ENCODE assay signal across 8 cellular contexts in the genomic region with DNA sequence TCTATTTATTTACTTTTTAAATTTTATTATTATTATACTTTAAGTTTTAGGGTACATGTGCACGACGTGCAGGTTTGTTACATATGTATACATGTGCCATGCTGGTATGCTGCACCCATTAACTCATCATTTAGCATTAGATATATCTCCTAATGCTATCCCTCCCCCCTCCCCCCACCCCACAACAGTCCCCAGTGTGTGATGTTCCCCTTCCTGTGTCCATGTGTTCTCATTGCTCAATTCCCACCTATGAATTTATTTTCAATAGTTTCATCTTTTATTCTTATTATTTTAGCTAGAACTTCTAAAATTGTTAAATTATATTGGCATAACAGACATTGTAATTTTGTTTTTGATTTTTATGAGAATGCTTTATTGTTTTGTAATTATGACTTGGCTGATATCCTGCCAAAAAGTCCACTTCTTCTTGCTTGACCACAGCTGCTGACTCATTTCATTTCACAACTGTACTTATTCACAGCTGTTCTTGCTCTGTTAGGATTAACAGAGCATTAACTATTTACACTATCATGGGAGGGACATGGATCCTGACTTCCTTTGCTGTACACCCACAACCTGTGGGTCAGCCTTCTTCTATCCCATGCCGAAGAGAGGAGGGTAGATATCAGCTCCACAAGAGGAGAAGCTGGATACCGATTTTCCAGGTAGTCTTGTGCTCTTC. TPM values are rescaled to one million over a fixed set of nuclear protein-coding genes. Genes with fewer than 3 reads are reported as not detected.
DNase-seq lines count a peak whose midpoint lies in the region; ATAC-seq, FAIRE-seq and TF ChIP-seq lines count a peak whose summit lies in the region.
"Not testable (repeated sequence)": the region's sequence is repeated elsewhere in the genome, so short reads cannot be mapped to it uniquely, and the experiment has no call there.

No MANE protein-coding gene starts in this region.

- peak overlapping the region; percentile 51 for H3K4me3 Mint-ChIP-seq in activated T-helper 2 cell treated with anti-CD3 and anti-CD28 coated beads, Interferon-gamma antibody, Interleukin-2, Interleukin-4, amounts not matched to agents 10 μg/mL and 5 μg/mL and 100 μg/mL, durations not matched to agents 14 hours and 24 hours and 36 hours (ENCODE audit: low read depth)

- peak overlapping the region; percentile 67 for H3K4me2 ChIP-seq in PC-3 (ENCODE audit: low read length)

- not testable (repeated sequence) for H3K36me3 ChIP-seq in PC-3 (ENCODE audit: low read depth, low read length); muscle layer of duodenum (ENCODE audit: control insufficient read depth in 1 of 2, insufficient read depth in 2 of 2, low read length in 2 of 2); upper lobe of right lung

- H3K27me3 ChIP-seq in PC-3 (ENCODE audit: low read length); muscle layer of duodenum (ENCODE audit: low read depth, low read length); upper lobe of right lung: not testable (repeated sequence)

- not testable (repeated sequence) for DNase-seq in GM12892 (ENCODE audit: insufficient read length); activated T-helper 2 cell treated with anti-CD3 and anti-CD28 coated beads, Interferon-gamma antibody, Interleukin-2, Interleukin-4, amounts not matched to agents 10 μg/mL and 5 μg/mL and 100 μg/mL, durations not matched to agents 14 hours and 24 hours and 36 hours (ENCODE audit: low spot score); upper lobe of right lung
- peak; percentile 100 for DNase-seq in PC-3
- peak; percentile 96 for DNase-seq in fibroblast of pulmonary artery (ENCODE audit: low read depth)

- peaks cover 35% of the 10 kb centered on the region for H3K79me2 ChIP-seq in PC-3 (ENCODE audit: low read length)

- peak overlapping the region; percentile 38 for H3K4me3 ChIP-seq in PC-3 (ENCODE audit: low read length)
- H3K4me3 ChIP-seq in fibroblast of pulmonary artery (replicated peaks; ENCODE audit: low read depth, low read length) = peak overlapping the region; percentile 50
- peak overlapping the region in 1 of 2 donors; percentile 16 for H3K4me3 ChIP-seq in muscle layer of duodenum (ENCODE audit: low read depth in 1 of 2, low read length in 2 of 2)
- H3K4me3 ChIP-seq in upper lobe of right lung = peak overlapping the region; percentile 27

- H3K27ac Mint-ChIP-seq in activated T-helper 2 cell treated with anti-CD3 and anti-CD28 coated beads, Interferon-gamma antibody, Interleukin-2, Interleukin-4, amounts not matched to agents 10 μg/mL and 5 μg/mL and 100 μg/mL, durations not matched to agents 14 hours and 24 hours and 36 hours = peak overlapping the region; percentile 81

- TF ChIP-seq POLR2A in GM12892 (IDR thresholded peaks at IDR 0.05; ENCODE audit: low read depth, low read length) = not testable (repeated sequence)

- POLR2A ChIA-PET in PC-3 (lab: Charles Lee; ENCODE audit: unreplicated experiment) = interaction anchor here (0.6 to 1.2 kb wide), 5 partner anchors 12 to 342 kb away, joined by 4 to 11 read pairs (median 7); a partner anchor contains a TSS

- peak; percentile 91 for FAIRE-seq in GM12892 (lab: Jason Lieb, UNC)

- not testable (repeated sequence) for H4K20me1 ChIP-seq in PC-3 (ENCODE audit: low read length)

- H3K4me1 ChIP-seq in PC-3 (ENCODE audit: insufficient read depth, low read length) (peaks cover 59% of the 10 kb centered on the region), upper lobe of right lung (peaks cover 18% of the 10 kb centered on the region)
- not testable (repeated sequence) for H3K4me1 ChIP-seq in muscle layer of duodenum (ENCODE audit: control insufficient read depth in 1 of 2, insufficient read depth in 2 of 2, low read length in 2 of 2)

- intact Hi-C loops in PC-3 (cut with micrococcal nuclease) = loop anchor here (1.0 to 10.0 kb wide), 8 partner anchors 12 to 1426 kb away; no protein-coding TSS in a partner anchor
- intact Hi-C loops in activated T-helper 2 cell treated with anti-CD3 and anti-CD28 coated beads, Interferon-gamma antibody, Interleukin-2, Interleukin-4, amounts not matched to agents 10 μg/mL and 5 μg/mL and 100 μg/mL, durations not matched to agents 14 hours and 24 hours and 36 hours (cut with micrococcal nuclease) = loop anchor here (1.0 to 10.0 kb wide), 5 partner anchors 18 to 488 kb away; no protein-coding TSS in a partner anchor
- intact Hi-C loops in upper lobe of right lung (cut with DNase I) = not testable (repeated sequence)

- not testable (repeated sequence) for H3K9me3 Mint-ChIP-seq in activated T-helper 2 cell treated with anti-CD3 and anti-CD28 coated beads, Interferon-gamma antibody, Interleukin-2, Interleukin-4, amounts not matched to agents 10 μg/mL and 5 μg/mL and 100 μg/mL, durations not matched to agents 14 hours and 24 hours and 36 hours

- H3K27ac ChIP-seq in PC-3 (ENCODE audit: low read length) (peak overlapping the region; percentile 62), muscle layer of duodenum (ENCODE audit: low read length) (peak overlapping the region; percentile 65), upper lobe of right lung (peak overlapping the region; percentile 63)

- CTCF ChIA-PET in PC-3 (lab: Charles Lee) = interaction anchor here (0.6 to 3.4 kb wide), 11 partner anchors 12 to 502 kb away, joined by 3 to 68 read pairs (median 3); a partner anchor contains a TSS

- not testable (repeated sequence) for H3K9me2 ChIP-seq in PC-3 (replicated peaks; ENCODE audit: low read length)

- peaks cover 23% of the 10 kb centered on the region for H3F3A ChIP-seq in PC-3 (ENCODE audit: low read length, unreplicated experiment)

- H3K9ac ChIP-seq in PC-3 (ENCODE audit: low read length) = peak overlapping the region; percentile 4

- peak; percentile 87 for ATAC-seq in GM21737 (IDR thresholded peaks at IDR 0.05; ENCODE audit: unreplicated experiment)
- ATAC-seq in HG03442 (IDR thresholded peaks at IDR 0.05; ENCODE audit: unreplicated experiment) = peak; percentile 89
- peak; percentile 91 for ATAC-seq in PC-3
- ATAC-seq in upper lobe of right lung = peak; percentile 92

- not testable (repeated sequence) for H3K9me3 ChIP-seq in PC-3 (ENCODE audit: low read length); muscle layer of duodenum (ENCODE audit: control insufficient read depth in 1 of 2, low read length in 2 of 2); upper lobe of right lung

- 0 out of 2 replicates have a peak overlapping the region, but pooled peaks have one; percentile 0 for H2AFZ ChIP-seq in PC-3 (ENCODE audit: low read length)

- not testable (repeated sequence) for BruUV-seq in PC-3 (replicated peaks; lab: Mats Ljungman, UMichigan)

- TF ChIP-seq CTCF in PC-3 (conservative IDR thresholded peaks at IDR 0.05; ENCODE audit: low read depth, low read length); fibroblast of pulmonary artery (IDR thresholded peaks at IDR 0.05; ENCODE audit: low read length, missing control alignments); upper lobe of right lung (IDR thresholded peaks at IDR 0.05): not testable (repeated sequence)

- peaks cover 35% of the 10 kb centered on the region for H3K4me1 Mint-ChIP-seq in activated T-helper 2 cell treated with anti-CD3 and anti-CD28 coated beads, Interferon-gamma antibody, Interleukin-2, Interleukin-4, amounts not matched to agents 10 μg/mL and 5 μg/mL and 100 μg/mL, durations not matched to agents 14 hours and 24 hours and 36 hours (ENCODE audit: low read depth)

- H3K27me3 Mint-ChIP-seq in activated T-helper 2 cell treated with anti-CD3 and anti-CD28 coated beads, Interferon-gamma antibody, Interleukin-2, Interleukin-4, amounts not matched to agents 10 μg/mL and 5 μg/mL and 100 μg/mL, durations not matched to agents 14 hours and 24 hours and 36 hours (ENCODE audit: low read depth) = not testable (repeated sequence)

- peaks cover 10% of the 10 kb centered on the region for H3K36me3 Mint-ChIP-seq in activated T-helper 2 cell treated with anti-CD3 and anti-CD28 coated beads, Interferon-gamma antibody, Interleukin-2, Interleukin-4, amounts not matched to agents 10 μg/mL and 5 μg/mL and 100 μg/mL, durations not matched to agents 14 hours and 24 hours and 36 hours (ENCODE audit: low read depth)

RNA-seq across cellular contexts. Expression of a gene that starts 25.5 kb away (rescaled TPM):
- polyA plus RNA-seq in GM12892 (2012; ENCODE audit: missing spikeins) = not detected
- total RNA-seq in PC-3 (2014; rRNA removed) (24.8 and 26.6 TPM in 2 replicates), upper lobe of right lung (93.7 TPM)
- 2.8 and 2.9 TPM in 2 replicates for total RNA-seq in activated T-helper 2 cell treated with anti-CD3 and anti-CD28 coated beads, Interferon-gamma antibody, Interleukin-2, Interleukin-4, amounts not matched to agents 10 μg/mL and 5 μg/mL and 100 μg/mL, durations not matched to agents 14 hours and 24 hours and 36 hours
